ENCODE assay signal across 8 cellular contexts in the genomic region with DNA sequence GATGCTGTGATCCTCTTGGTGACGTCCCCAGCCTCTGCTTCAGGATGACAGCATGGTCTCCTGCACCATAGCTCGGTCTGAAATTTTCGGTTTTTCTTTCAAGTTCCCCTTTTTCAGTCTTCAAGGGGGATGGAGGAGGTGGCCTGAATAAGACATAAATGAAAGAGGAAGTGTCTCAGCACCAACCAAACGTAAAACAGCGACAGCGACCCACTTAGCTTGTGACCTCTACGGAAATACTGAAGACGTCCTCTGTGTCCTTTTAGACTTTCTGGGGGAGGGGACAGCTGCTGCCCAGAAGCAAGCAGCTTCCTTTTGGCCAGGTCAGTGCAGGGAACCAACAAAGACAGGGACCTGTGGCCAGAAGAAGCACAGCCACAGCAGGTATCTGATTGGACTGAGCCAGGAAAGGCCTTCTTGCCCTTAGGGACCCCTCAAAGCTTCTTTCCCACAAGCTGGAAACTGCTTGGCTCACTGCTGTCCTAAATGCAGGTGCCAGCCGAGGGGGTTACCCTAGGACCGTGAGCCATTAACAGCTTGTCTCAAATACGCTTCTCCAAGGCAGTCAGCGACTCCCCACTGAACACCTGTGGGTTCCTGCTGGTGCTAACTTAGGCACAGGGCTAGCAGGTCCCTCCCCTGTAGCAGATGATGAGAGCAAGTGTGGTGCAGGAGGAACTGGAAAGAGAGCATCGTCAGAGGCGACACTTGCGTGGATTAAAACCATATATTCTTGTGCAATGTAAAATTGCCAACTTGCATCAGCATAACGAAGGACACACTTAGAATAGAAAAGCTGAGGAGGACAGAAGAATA.
DNase-seq lines count a peak whose midpoint lies in the region; ATAC-seq and TF ChIP-seq lines count a peak whose summit lies in the region.
"Not testable (repeated sequence)": the region's sequence is repeated elsewhere in the genome, so short reads cannot be mapped to it uniquely, and the experiment has no call there.

No MANE protein-coding gene starts in this region.

- peaks cover 43% of the 10 kb centered on the region for H3K4me1 Mint-ChIP-seq in CD4-positive, alpha-beta T cell (ENCODE audit: low read depth)
- H3K4me1 Mint-ChIP-seq in activated CD4-positive, alpha-beta memory T cell treated with anti-CD3 and anti-CD28 coated beads, Interleukin-2, amount 10 ng/mL, durations not matched to agents 7 days and 5 days: peaks cover 57% of the 10 kb centered on the region

- ATAC-seq in CD4-positive, alpha-beta T cell (ENCODE audit: poor library complexity): peak; percentile 74
- ATAC-seq in GM19324 (IDR thresholded peaks at IDR 0.05; ENCODE audit: low FRiP score, unreplicated experiment) (peak; percentile 91), HG03039 (IDR thresholded peaks at IDR 0.05; ENCODE audit: unreplicated experiment) (peak; percentile 80)

- intact Hi-C loops in CD4-positive, alpha-beta T cell (cut with DNase I, micrococcal nuclease): loop anchor here in 1 of 2 experiments (1.0 to 5.0 kb wide), 4 partner anchors 11 to 116 kb away; no protein-coding TSS in a partner anchor

- not testable (repeated sequence) for H3K9me3 ChIP-seq in CD4-positive, alpha-beta T cell (ENCODE audit: control insufficient read depth, low read length)

- H3K9me3 Mint-ChIP-seq in CD4-positive, alpha-beta T cell; activated CD4-positive, alpha-beta memory T cell treated with anti-CD3 and anti-CD28 coated beads, Interleukin-2, amount 10 ng/mL, durations not matched to agents 7 days and 5 days: not testable (repeated sequence)

- CTCF ChIA-PET in CD4-positive, alpha-beta T cell (lab: Charles Lee): interaction anchor here (0.9 to 2.2 kb wide), 7 partner anchors 11 to 115 kb away, joined by 4 to 12 read pairs (median 5); a partner anchor contains a TSS
- CTCF ChIA-PET in activated CD4-positive, alpha-beta memory T cell treated with anti-CD3 and anti-CD28 coated beads, Interleukin-2, amount 10 ng/mL, durations not matched to agents 7 days and 5 days (lab: Charles Lee): interaction anchor here (0.6 to 2.3 kb wide), 12 partner anchors 10 to 288 kb away, joined by 3 to 21 read pairs (median 4); a partner anchor contains a TSS

- POLR2A ChIA-PET in CD4-positive, alpha-beta T cell (lab: Charles Lee): interaction anchor here (0.6 to 3.4 kb wide), 29 partner anchors 11 to 1316 kb away, joined by 3 to 117 read pairs (median 3); a partner anchor contains a TSS
- POLR2A ChIA-PET in activated CD4-positive, alpha-beta memory T cell treated with anti-CD3 and anti-CD28 coated beads, Interleukin-2, amount 10 ng/mL, durations not matched to agents 7 days and 5 days (lab: Charles Lee): interaction anchor here (0.5 to 4.2 kb wide), 45 partner anchors 8 to 1376 kb away, joined by 3 to 165 read pairs (median 5); a partner anchor contains a TSS

- not testable (repeated sequence) for H3K27me3 ChIP-seq in CD4-positive, alpha-beta T cell (ENCODE audit: control insufficient read depth, insufficient read depth, low read length)

- peak overlapping the region; percentile 93 for H3K27ac ChIP-seq in CD4-positive, alpha-beta T cell (ENCODE audit: low read depth, low read length)

- DNase-seq in CD4-positive, alpha-beta T cell: peak; percentile 42 to 74 (median 54)
- peak; percentile 95 for DNase-seq in NOMO-1 treated with dmso at 0.1 percent for 144 hours (lab: John Stamatoyannopoulos, UW; ENCODE audit: unreplicated experiment)
- peak; percentile 73 for DNase-seq in activated CD4-positive, alpha-beta memory T cell treated with anti-CD3 and anti-CD28 coated beads, Interleukin-2, amount 10 ng/mL, durations not matched to agents 7 days and 5 days
- DNase-seq in central memory CD4-positive, alpha-beta T cell: peak; percentile 87
- DNase-seq in midbrain (lab: John Stamatoyannopoulos, UW): peak; percentile 52
- peak; percentile 40 for DNase-seq in stimulated activated CD8-positive, alpha-beta memory T cell treated with anti-CD3 and anti-CD28 coated beads, Interleukin-12 subunit alpha, Interleukin-12 subunit beta, amount 100 ng/mL, for 4 hours (ENCODE audit: low read depth)

- not testable (repeated sequence) for H3K36me3 Mint-ChIP-seq in CD4-positive, alpha-beta T cell (ENCODE audit: low read depth)
- H3K36me3 Mint-ChIP-seq in activated CD4-positive, alpha-beta memory T cell treated with anti-CD3 and anti-CD28 coated beads, Interleukin-2, amount 10 ng/mL, durations not matched to agents 7 days and 5 days (ENCODE audit: low read depth): peaks cover 15% of the 10 kb centered on the region

- H3K27me3 Mint-ChIP-seq in CD4-positive, alpha-beta T cell; activated CD4-positive, alpha-beta memory T cell treated with anti-CD3 and anti-CD28 coated beads, Interleukin-2, amount 10 ng/mL, durations not matched to agents 7 days and 5 days: not testable (repeated sequence)

- H3K4me3 Mint-ChIP-seq in CD4-positive, alpha-beta T cell: peak overlapping the region; percentile 80
- H3K4me3 Mint-ChIP-seq in activated CD4-positive, alpha-beta memory T cell treated with anti-CD3 and anti-CD28 coated beads, Interleukin-2, amount 10 ng/mL, durations not matched to agents 7 days and 5 days: peak overlapping the region; percentile 70

- peak overlapping the region; percentile 98 for H3K27ac Mint-ChIP-seq in CD4-positive, alpha-beta T cell
- H3K27ac Mint-ChIP-seq in activated CD4-positive, alpha-beta memory T cell treated with anti-CD3 and anti-CD28 coated beads, Interleukin-2, amount 10 ng/mL, durations not matched to agents 7 days and 5 days: peak overlapping the region; percentile 98

- not testable (repeated sequence) for TF ChIP-seq CTCF in CD4-positive, alpha-beta T cell (IDR thresholded peaks at IDR 0.05)

Comparison
In these comparisons a context has a peak if more than half of its experiments do, and no peak if none do; other contexts are left out.
1. Peak in every context shown above with its lines: DNase-seq, ATAC-seq and H3K27ac ChIP-seq.
2. DNase-seq: peak in every context shown above with its lines; median percentile 95 in NOMO-1 treated with dmso at 0.1 percent for 144 hours; 87 in central memory CD4-positive, alpha-beta T cell; 73 in activated CD4-positive, alpha-beta memory T cell treated with anti-CD3 and anti-CD28 coated beads, Interleukin-2, amount 10 ng/mL, durations not matched to agents 7 days and 5 days; 54 in CD4-positive, alpha-beta T cell; 52 in midbrain; 40 in stimulated activated CD8-positive, alpha-beta memory T cell treated with anti-CD3 and anti-CD28 coated beads, Interleukin-12 subunit alpha, Interleukin-12 subunit beta, amount 100 ng/mL, for 4 hours.